In the genomic region with DNA sequence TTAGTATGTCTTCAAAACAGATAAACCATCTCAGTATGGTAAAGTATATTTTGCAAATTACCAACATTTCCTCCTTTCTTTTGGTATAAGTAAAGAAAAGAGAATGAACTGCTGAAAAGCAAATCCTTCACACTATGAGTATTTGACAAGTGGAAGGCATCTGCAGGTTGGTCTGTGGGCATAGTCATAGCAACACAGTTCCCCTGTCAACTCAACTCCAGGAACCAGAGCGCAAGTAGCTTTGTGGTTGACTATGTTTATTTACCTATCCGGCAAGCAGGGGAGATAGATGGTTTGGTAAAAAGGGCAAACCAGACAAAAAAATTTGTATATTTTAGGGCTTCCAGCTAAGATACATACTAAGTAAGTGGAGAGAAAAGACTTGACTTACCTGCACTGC, we compare ENCODE assay signal across 1 cellular context.
TF ChIP-seq lines count a peak whose summit lies in the region.

No MANE protein-coding gene starts in this region.

TF ChIP-seq in SK-N-SH treated with all-trans-retinoic acid at 6 μM for 48 hours, 23 proteins besides CTCF, POLR2A, EP300 and RAD21 (continued from another document):
- TF ChIP-seq, protein P1, sequence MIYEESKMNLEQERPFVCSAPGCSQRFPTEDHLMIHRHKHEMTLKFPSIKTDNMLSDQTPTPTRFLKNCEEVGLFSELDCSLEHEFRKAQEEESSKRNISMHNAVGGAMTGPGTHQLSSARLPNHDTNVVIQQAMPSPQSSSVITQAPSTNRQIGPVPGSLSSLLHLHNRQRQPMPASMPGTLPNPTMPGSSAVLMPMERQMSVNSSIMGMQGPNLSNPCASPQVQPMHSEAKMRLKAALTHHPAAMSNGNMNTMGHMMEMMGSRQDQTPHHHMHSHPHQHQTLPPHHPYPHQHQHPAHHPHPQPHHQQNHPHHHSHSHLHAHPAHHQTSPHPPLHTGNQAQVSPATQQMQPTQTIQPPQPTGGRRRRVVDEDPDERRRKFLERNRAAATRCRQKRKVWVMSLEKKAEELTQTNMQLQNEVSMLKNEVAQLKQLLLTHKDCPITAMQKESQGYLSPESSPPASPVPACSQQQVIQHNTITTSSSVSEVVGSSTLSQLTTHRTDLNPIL (CRISPR knock-in tag; IDR thresholded peaks at IDR 0.05; ENCODE audit: low read depth), result no peak
- no peak for TF ChIP-seq ZNF8 (CRISPR knock-in tag; IDR thresholded peaks at IDR 0.05)
- no peak for TF ChIP-seq ZC3H10 (CRISPR knock-in tag; IDR thresholded peaks at IDR 0.05)
- no peak for TF ChIP-seq RARB (CRISPR knock-in tag; IDR thresholded peaks at IDR 0.05)
- no peak for TF ChIP-seq ZFP3 (CRISPR knock-in tag; IDR thresholded peaks at IDR 0.05)
